15 cellular contexts compared by ENCODE assay signal in genomic region chr20:24762791-24763350, GRCh38.
"Had no signal": no experiment of that assay in that cellular context is flagged by ENCODE, and none has a peak within 500 bp of the region (broad histone marks: within the 10 kb centered on the region; RNA-seq: fewer than 3 reads in every experiment).

No MANE protein-coding gene starts in this region.

- H3K4me1 ChIP-seq: breast epithelium, esophagus squamous epithelium, tibial nerve had no signal

- H3K4me1 Mint-ChIP-seq: activated naive CD8-positive, alpha-beta T cell treated with anti-CD3 and anti-CD28 coated beads, Interleukin-2, amount 10 ng/mL, durations not matched to agents 7 days and 5 days had no signal

- H3K36me3 ChIP-seq: breast epithelium, esophagus squamous epithelium, SJSA1, tibial nerve had no signal

- H3K4me3 Mint-ChIP-seq: activated naive CD8-positive, alpha-beta T cell treated with anti-CD3 and anti-CD28 coated beads, Interleukin-2, amount 10 ng/mL, durations not matched to agents 7 days and 5 days; activated T-cell treated with anti-CD3 and anti-CD28 coated beads, Interleukin-2, amount 50 U/mL, for 4 hours had no signal

- ATAC-seq: activated T-cell treated with anti-CD3 and anti-CD28 coated beads, Interleukin-2, amount 50 U/mL, for 4 hours; left cardiac atrium; mucosa of descending colon; naive thymus-derived CD8-positive, alpha-beta T cell had no signal

- H3K27ac ChIP-seq: breast epithelium, esophagus squamous epithelium, SJSA1, tibial nerve had no signal

- H3K9me3 Mint-ChIP-seq: activated naive CD8-positive, alpha-beta T cell treated with anti-CD3 and anti-CD28 coated beads, Interleukin-2, amount 10 ng/mL, durations not matched to agents 7 days and 5 days; immature natural killer cell had no signal

- H3K27ac Mint-ChIP-seq: activated naive CD8-positive, alpha-beta T cell treated with anti-CD3 and anti-CD28 coated beads, Interleukin-2, amount 10 ng/mL, durations not matched to agents 7 days and 5 days; immature natural killer cell had no signal

- DNase-seq: activated gamma-delta T cell treated with Interleukin-2 at 50 U/mL for 16 hours; activated naive CD8-positive, alpha-beta T cell treated with anti-CD3 and anti-CD28 coated beads, Interleukin-2, amount 10 ng/mL, durations not matched to agents 7 days and 5 days; activated T-cell treated with anti-CD3 and anti-CD28 coated beads, Interleukin-2, amount 50 U/mL, for 4 hours; esophagus squamous epithelium; foreskin fibroblast; glutamatergic neuron; immature natural killer cell; left cardiac atrium; mucosa of descending colon; stimulated activated CD4-positive, alpha-beta T cell treated with anti-CD3 and anti-CD28 coated beads, Interleukin-4, amount 100 ng/mL, for 4 hours had no signal

- H3K36me3 Mint-ChIP-seq: activated naive CD8-positive, alpha-beta T cell treated with anti-CD3 and anti-CD28 coated beads, Interleukin-2, amount 10 ng/mL, durations not matched to agents 7 days and 5 days; immature natural killer cell had no signal

- H3K9me3 ChIP-seq: breast epithelium, mucosa of descending colon, SJSA1 had no signal

- H3K27me3 ChIP-seq: esophagus squamous epithelium, tibial nerve had no signal

- H3K4me3 ChIP-seq: breast epithelium, esophagus squamous epithelium, lung, mucosa of descending colon, SJSA1, tibial nerve had no signal
